8 cellular contexts compared by ENCODE assay signal in genomic region chr10:74691164-74691563, GRCh38.
"Had no signal": no experiment of that assay in that cellular context is flagged by ENCODE, and none has a peak within 500 bp of the region (broad histone marks: within the 10 kb centered on the region; RNA-seq: fewer than 3 reads in every experiment).

No MANE protein-coding gene starts in this region.

- FAIRE-seq: HepG2, HTR-8/SVneo, K562 had no signal

- H3K4me3 ChIP-seq: K562 had no signal

- ATAC-seq: HepG2, K562 had no signal

- H3K27ac ChIP-seq: HL-60, KMS-11 had no signal

- DNase-seq: IMR-90, KBM-7, KG1 had no signal
